ENCODE assay signal across 21 cellular contexts in the genomic region with DNA sequence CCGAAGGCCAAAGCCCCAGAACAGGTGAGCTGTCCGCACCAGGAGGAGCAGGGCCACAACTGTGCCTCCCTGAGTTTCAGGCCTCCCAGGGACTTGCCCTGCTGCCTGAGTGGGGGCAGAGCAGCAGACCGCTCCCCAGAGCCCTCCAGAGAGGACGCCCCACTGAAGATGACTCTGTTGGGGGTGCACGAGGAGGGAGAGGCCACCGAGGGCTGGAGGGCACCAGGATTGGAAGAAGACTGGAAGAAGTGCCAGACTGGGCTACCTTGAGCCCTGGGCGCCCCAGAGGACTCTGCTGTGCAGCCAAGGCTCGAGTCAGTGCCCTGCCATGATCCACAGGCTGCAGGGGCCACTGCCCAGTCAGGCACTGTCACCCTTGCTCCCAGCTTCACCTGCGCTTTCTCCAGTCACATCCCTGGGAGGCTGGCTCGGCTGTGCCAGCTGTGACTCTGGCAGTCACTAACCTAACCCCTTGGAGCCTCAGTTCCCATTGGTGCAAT. TPM values are rescaled to one million over a fixed set of nuclear protein-coding genes. Genes with fewer than 3 reads are reported as not detected.
DNase-seq lines count a peak whose midpoint lies in the region; ATAC-seq and TF ChIP-seq lines count a peak whose summit lies in the region.
"Had no signal": no experiment of that assay in that cellular context is flagged by ENCODE, and none has a peak within 500 bp of the region (broad histone marks: within the 10 kb centered on the region; RNA-seq: fewer than 3 reads in every experiment).

No MANE protein-coding gene starts in this region.

- H3K4me3 ChIP-seq in RWPE2 (ENCODE audit: severe bottlenecking): no peak overlapping the region
- no peak overlapping the region for H3K4me3 ChIP-seq in sigmoid colon
- no peak overlapping the region for H3K4me3 ChIP-seq in thyroid gland (replicated peaks in 1 of 3)
- H3K4me3 ChIP-seq: esophagus muscularis mucosa had no signal

- H3K27me3 ChIP-seq in RWPE2 (ENCODE audit: insufficient read depth, poor library complexity, severe bottlenecking) (no peaks in the 10 kb centered on the region), sigmoid colon (no peaks in the 10 kb centered on the region), thyroid gland (no peaks in the 10 kb centered on the region)
- H3K27me3 ChIP-seq: esophagus muscularis mucosa had no signal

- H3K4me1 ChIP-seq in RWPE2 (ENCODE audit: insufficient read depth, poor library complexity, severe bottlenecking): no peaks in the 10 kb centered on the region
- H3K4me1 ChIP-seq in sigmoid colon: no peaks in the 10 kb centered on the region
- peaks cover 0 to 3% of the 10 kb centered on the region in 2 donors for H3K4me1 ChIP-seq in thyroid gland
- H3K4me1 ChIP-seq: esophagus muscularis mucosa had no signal

- no peaks in the 10 kb centered on the region for H3K27me3 Mint-ChIP-seq in T-helper 2 cell treated with Interferon-gamma antibody and Interleukin-4, amounts not matched to agents 5 μg/mL and 100 μg/mL, for 36 hours (ENCODE audit: low read depth)

- TF ChIP-seq EP300 in sigmoid colon (IDR thresholded peaks at IDR 0.05): no peak

- TF ChIP-seq POLR2A in sigmoid colon (IDR thresholded peaks at IDR 0.05) (no peak), thyroid gland (IDR thresholded peaks at IDR 0.05) (no peak)

- H3K9me3 ChIP-seq in RWPE2 (ENCODE audit: severe bottlenecking): no peaks in the 10 kb centered on the region
- H3K9me3 ChIP-seq in sigmoid colon: no peaks in the 10 kb centered on the region
- no peaks in the 10 kb centered on the region for H3K9me3 ChIP-seq in thyroid gland
- H3K9me3 ChIP-seq: esophagus muscularis mucosa had no signal

- peaks cover 64% of the 10 kb centered on the region for H3K36me3 Mint-ChIP-seq in T-helper 2 cell treated with Interferon-gamma antibody and Interleukin-4, amounts not matched to agents 5 μg/mL and 100 μg/mL, for 36 hours (ENCODE audit: low read depth)

- H3K4me3 Mint-ChIP-seq in T-helper 2 cell treated with Interferon-gamma antibody and Interleukin-4, amounts not matched to agents 5 μg/mL and 100 μg/mL, for 36 hours: no peak overlapping the region

- H3K36me3 ChIP-seq in RWPE2 (ENCODE audit: low read depth) (no peaks in the 10 kb centered on the region; the same call in 1 of the 2 replicates), sigmoid colon (peaks cover 17 to 83% (median 49%) of the 10 kb centered on the region in 4 donors), thyroid gland (peaks cover 41 to 48% of the 10 kb centered on the region in 2 donors)

- TF ChIP-seq CTCF in RWPE2 (IDR thresholded peaks at IDR 0.05; ENCODE audit: poor library complexity, severe bottlenecking) (no peak), sigmoid colon (IDR thresholded peaks at IDR 0.05) (no peak), thyroid gland (IDR thresholded peaks at IDR 0.05) (no peak)

- peaks cover 21% of the 10 kb centered on the region for H3K4me1 Mint-ChIP-seq in T-helper 2 cell treated with Interferon-gamma antibody and Interleukin-4, amounts not matched to agents 5 μg/mL and 100 μg/mL, for 36 hours (ENCODE audit: low read depth)

- peak overlapping the region; percentile 85 for H3K27ac Mint-ChIP-seq in T-helper 2 cell treated with Interferon-gamma antibody and Interleukin-4, amounts not matched to agents 5 μg/mL and 100 μg/mL, for 36 hours

- intact Hi-C loops in sigmoid colon (cut with DNase I) (no loop called here), thyroid gland (cut with DNase I) (no loop called here)

- H3K27ac ChIP-seq in RWPE2 (ENCODE audit: poor library complexity, severe bottlenecking) (no peak overlapping the region), sigmoid colon (no peak overlapping the region), thyroid gland (no peak overlapping the region)
- H3K27ac ChIP-seq: esophagus muscularis mucosa had no signal

- no peak for ATAC-seq in RWPE2 (ENCODE audit: low read depth)
- ATAC-seq in HG03175 (IDR thresholded peaks at IDR 0.05; ENCODE audit: unreplicated experiment): no peak

- DNase-seq in T-helper 2 cell treated with Interferon-gamma antibody and Interleukin-4, amounts not matched to agents 5 μg/mL and 100 μg/mL, for 36 hours (ENCODE audit: low spot score): no peak
- no peak for DNase-seq in T-helper 2 cell
- peak; percentile 47 for DNase-seq in RWPE2 (ENCODE audit: low spot score)
- DNase-seq in ecto neural progenitor cell (ENCODE audit: low spot score): peak; percentile 27
- DNase-seq in sigmoid colon: peak; percentile 50
- no peak for DNase-seq in thyroid gland
- no peak for DNase-seq in cerebellar cortex (ENCODE audit: low spot score)
- DNase-seq: amniotic stem cell; kidney; midbrain; NCI-H1694 treated with DMSO at 0.1 percent for 48 hours; NCI-H524 treated with DMSO at 0.1 percent for 48 hours; OCI-M1; small intestine; stimulated activated naive CD4-positive, alpha-beta T cell treated with Interleukin-2 at 50 U/mL for 16 hours had no signal

- WGBS in sigmoid colon, 2 donors: 94 to 96% methylated on average over 10 of the region's 10 CpGs
- 78 to 98% methylated on average over 4 to 5 of the region's 10 CpGs for WGBS in thyroid gland, 2 donors

- H3K9me3 Mint-ChIP-seq in T-helper 2 cell treated with Interferon-gamma antibody and Interleukin-4, amounts not matched to agents 5 μg/mL and 100 μg/mL, for 36 hours: no peaks in the 10 kb centered on the region

RNA-seq across cellular contexts. Expression of a gene that starts 11.3 kb away (rescaled TPM):
- 1 to 10 TPM in 1 of 4 donors, under 1 TPM in 2, not detected in 1; 0.66 to 3.5 (median 0.71) TPM for total RNA-seq in sigmoid colon
- 10 to 100 TPM in 1 of 3 donors, 1 to 10 TPM in 2; 3.9 to 10.4 (median 4.2) TPM for polyA plus RNA-seq in sigmoid colon
- 1 to 10 TPM; 1.3 to 3.6 (median 2.5) TPM for total RNA-seq in thyroid gland
- total RNA-seq: A172, G401, LHCN-M2, osteoblast had no signal

RNA-seq across cellular contexts. Expression of a gene that starts 32.2 kb away (rescaled TPM):
- total RNA-seq in sigmoid colon (10 to 100 TPM; 22.7 to 35.3 (median 28.9) TPM), thyroid gland (100 to 1,000 TPM; 171 to 205 (median 186) TPM)
- 10 to 100 TPM in 2 of 3 donors, 1 to 10 TPM in 1; 9.6 to 55.8 (median 25.2) TPM for polyA plus RNA-seq in sigmoid colon

Comparison
In these comparisons a context has a peak if more than half of its experiments do, and no peak if none do; other contexts are left out.
1. DNase-seq: peak in RWPE2 (single experiment), ecto neural progenitor cell (single experiment) and sigmoid colon (single experiment); none in T-helper 2 cell treated with Interferon-gamma antibody and Interleukin-4, amounts not matched to agents 5 μg/mL and 100 μg/mL, for 36 hours (single experiment), T-helper 2 cell (0 of 5), thyroid gland (0 of 2) and cerebellar cortex (single experiment).
2. RNA of a gene that starts 32.2 kb away (total RNA-seq): 171 to 205 TPM in thyroid gland; 22.7 to 35.3 TPM in sigmoid colon; every median in the first group is over 4 times any median in the second.